In the genomic region with DNA sequence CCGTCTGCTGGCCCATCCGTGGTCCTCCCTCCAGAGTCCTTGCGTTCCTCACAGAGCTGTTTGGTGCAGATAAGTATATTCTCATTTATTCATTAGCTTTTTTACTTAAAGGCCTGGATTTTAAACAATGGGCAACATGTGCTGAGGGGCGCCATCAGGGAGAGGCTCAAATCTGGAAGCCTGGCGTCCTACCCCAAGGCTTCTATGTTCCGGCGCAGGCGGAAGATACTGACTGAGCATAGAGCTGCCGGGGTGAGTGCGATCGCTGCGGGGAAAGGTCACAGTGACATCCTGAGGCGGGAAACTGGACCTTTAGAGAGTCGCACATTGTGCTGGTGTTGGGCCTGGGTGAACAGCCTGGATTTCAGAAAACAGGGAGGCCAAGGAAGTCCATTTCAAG, we compare ENCODE assay signal across 29 cellular contexts.
"Had no signal": no experiment of that assay in that cellular context is flagged by ENCODE, and none has a peak within 500 bp of the region (broad histone marks: within the 10 kb centered on the region; RNA-seq: fewer than 3 reads in every experiment).

No MANE protein-coding gene starts in this region.

- H3K27me3 ChIP-seq: ascending aorta had no signal

- H3K9me3 Mint-ChIP-seq: activated CD4-positive, alpha-beta memory T cell treated with anti-CD3 and anti-CD28 coated beads, Interleukin-2, amount 10 ng/mL, durations not matched to agents 7 days and 5 days; activated CD4-positive, alpha-beta T cell treated with anti-CD3 and anti-CD28 coated beads, Interleukin-2, amount 10 ng/mL, durations not matched to agents 24 days and 14 days; activated naive CD4-positive, alpha-beta T cell treated with anti-CD3 and anti-CD28 coated beads, Interleukin-2, amount 10 ng/mL, durations not matched to agents 7 days and 5 days; activated naive CD4-positive, alpha-beta T cell treated with anti-CD3 and anti-CD28 coated beads, Interleukin-2, amount 50 U/mL, for 72 hours; activated naive CD8-positive, alpha-beta T cell treated with anti-CD3 and anti-CD28 coated beads, Interleukin-2, amount 10 ng/mL, durations not matched to agents 7 days and 5 days; activated T-cell treated with anti-CD3 and anti-CD28 coated beads, Interleukin-2, amount 50 U/mL, for 24 hours; activated T-cell treated with anti-CD3 and anti-CD28 coated beads, Interleukin-2, amount 50 U/mL, for 72 hours; central memory CD8-positive, alpha-beta T cell; dendritic cell treated with granulocyte-macrophage colony-stimulating factor and Interleukin-4, amounts not matched to agents 40 ng/mL and 50 ng/mL, for 4 days had no signal

- H3K27ac ChIP-seq: ascending aorta, breast epithelium, cardiac muscle cell, coronary artery, epithelial cell of prostate, esophagus squamous epithelium, gastroesophageal sphincter had no signal

- H3K27me3 Mint-ChIP-seq: dendritic cell treated with granulocyte-macrophage colony-stimulating factor and Interleukin-4, amounts not matched to agents 40 ng/mL and 50 ng/mL, for 4 days had no signal

- DNase-seq: activated CD4-positive, alpha-beta memory T cell treated with anti-CD3 and anti-CD28 coated beads, Interleukin-2, amount 10 ng/mL, durations not matched to agents 7 days and 5 days; activated CD4-positive, alpha-beta T cell treated with anti-CD3 and anti-CD28 coated beads for 36 hours; activated CD4-positive, alpha-beta T cell treated with anti-CD3 and anti-CD28 coated beads, Interleukin-2, amount 10 ng/mL, durations not matched to agents 24 days and 14 days; activated CD4-positive, alpha-beta T cell treated with anti-CD3 and anti-CD28 coated beads, Interleukin-2, amount 50 U/mL, for 4 hours; activated CD4-positive, CD25-positive, alpha-beta regulatory T cell; activated CD4-positive, CD25-positive, alpha-beta regulatory T cell treated with anti-CD3 and anti-CD28 coated beads, Interleukin-2, amount 50 U/mL, for 72 hours; activated CD8-positive, alpha-beta memory T cell treated with anti-CD3 and anti-CD28 coated beads, Interleukin-2, amount 50 U/mL, for 48 hours; activated gamma-delta T cell; activated naive CD4-positive, alpha-beta T cell; activated naive CD4-positive, alpha-beta T cell treated with anti-CD3 and anti-CD28 coated beads, Interleukin-2, amount 10 ng/mL, durations not matched to agents 7 days and 5 days; activated naive CD8-positive, alpha-beta T cell treated with anti-CD3 and anti-CD28 coated beads, Interleukin-2, amount 10 ng/mL, durations not matched to agents 7 days and 5 days; activated T-cell treated with anti-CD3 and anti-CD28 coated beads for 4 hours; activated T-cell treated with anti-CD3 and anti-CD28 coated beads, Interleukin-2, amount 50 U/mL, for 24 hours; activated T-cell treated with anti-CD3 and anti-CD28 coated beads, Interleukin-2, amount 50 U/mL, for 72 hours; dorsolateral prefrontal cortex; effector memory CD4-positive, alpha-beta T cell; esophagus squamous epithelium; foreskin melanocyte; T-helper 2 cell had no signal

- H3K4me1 Mint-ChIP-seq: activated CD4-positive, alpha-beta memory T cell treated with anti-CD3 and anti-CD28 coated beads, Interleukin-2, amount 10 ng/mL, durations not matched to agents 7 days and 5 days; activated CD4-positive, alpha-beta T cell treated with anti-CD3 and anti-CD28 coated beads for 36 hours; activated CD4-positive, alpha-beta T cell treated with anti-CD3 and anti-CD28 coated beads, Interleukin-2, amount 10 ng/mL, durations not matched to agents 24 days and 14 days; activated naive CD4-positive, alpha-beta T cell treated with anti-CD3 and anti-CD28 coated beads, Interleukin-2, amount 10 ng/mL, durations not matched to agents 7 days and 5 days; activated naive CD8-positive, alpha-beta T cell treated with anti-CD3 and anti-CD28 coated beads, Interleukin-2, amount 10 ng/mL, durations not matched to agents 7 days and 5 days; central memory CD8-positive, alpha-beta T cell had no signal

- ATAC-seq: activated CD4-positive, alpha-beta T cell treated with anti-CD3 and anti-CD28 coated beads for 36 hours; activated naive CD4-positive, alpha-beta T cell treated with anti-CD3 and anti-CD28 coated beads, Interleukin-2, amount 50 U/mL, for 72 hours; activated T-cell treated with anti-CD3 and anti-CD28 coated beads, Interleukin-2, amount 50 U/mL, for 72 hours; gastroesophageal sphincter had no signal

- H3K36me3 ChIP-seq: ascending aorta, breast epithelium, cardiac muscle cell, esophagus squamous epithelium, gastroesophageal sphincter had no signal

- H3K36me3 Mint-ChIP-seq: activated naive CD4-positive, alpha-beta T cell treated with anti-CD3 and anti-CD28 coated beads, Interleukin-2, amount 10 ng/mL, durations not matched to agents 7 days and 5 days; activated naive CD4-positive, alpha-beta T cell treated with anti-CD3 and anti-CD28 coated beads, Interleukin-2, amount 50 U/mL, for 72 hours; activated naive CD8-positive, alpha-beta T cell treated with anti-CD3 and anti-CD28 coated beads, Interleukin-2, amount 10 ng/mL, durations not matched to agents 7 days and 5 days had no signal

- H3K4me3 Mint-ChIP-seq: activated CD4-positive, alpha-beta memory T cell treated with anti-CD3 and anti-CD28 coated beads, Interleukin-2, amount 10 ng/mL, durations not matched to agents 7 days and 5 days; activated CD4-positive, alpha-beta T cell treated with anti-CD3 and anti-CD28 coated beads for 36 hours; activated CD4-positive, alpha-beta T cell treated with anti-CD3 and anti-CD28 coated beads, Interleukin-2, amount 10 ng/mL, durations not matched to agents 24 days and 14 days; activated naive CD4-positive, alpha-beta T cell treated with anti-CD3 and anti-CD28 coated beads, Interleukin-2, amount 10 ng/mL, durations not matched to agents 7 days and 5 days; activated naive CD8-positive, alpha-beta T cell treated with anti-CD3 and anti-CD28 coated beads, Interleukin-2, amount 10 ng/mL, durations not matched to agents 7 days and 5 days; activated T-cell treated with anti-CD3 and anti-CD28 coated beads, Interleukin-2, amount 50 U/mL, for 24 hours; activated T-cell treated with anti-CD3 and anti-CD28 coated beads, Interleukin-2, amount 50 U/mL, for 72 hours; brain; central memory CD8-positive, alpha-beta T cell; dendritic cell treated with granulocyte-macrophage colony-stimulating factor and Interleukin-4, amounts not matched to agents 40 ng/mL and 50 ng/mL, for 4 days had no signal

- H3K9me3 ChIP-seq: ascending aorta, breast epithelium, esophagus squamous epithelium, gastroesophageal sphincter had no signal

- H3K4me3 ChIP-seq: ascending aorta, breast epithelium, cardiac muscle cell, coronary artery, dorsolateral prefrontal cortex, esophagus squamous epithelium, gastroesophageal sphincter had no signal

- H3K27ac Mint-ChIP-seq: activated CD4-positive, alpha-beta memory T cell treated with anti-CD3 and anti-CD28 coated beads, Interleukin-2, amount 10 ng/mL, durations not matched to agents 7 days and 5 days; activated CD4-positive, alpha-beta T cell treated with anti-CD3 and anti-CD28 coated beads for 36 hours; activated CD4-positive, alpha-beta T cell treated with anti-CD3 and anti-CD28 coated beads, Interleukin-2, amount 10 ng/mL, durations not matched to agents 24 days and 14 days; activated naive CD4-positive, alpha-beta T cell treated with anti-CD3 and anti-CD28 coated beads, Interleukin-2, amount 10 ng/mL, durations not matched to agents 7 days and 5 days; activated naive CD4-positive, alpha-beta T cell treated with anti-CD3 and anti-CD28 coated beads, Interleukin-2, amount 50 U/mL, for 72 hours; activated naive CD8-positive, alpha-beta T cell treated with anti-CD3 and anti-CD28 coated beads, Interleukin-2, amount 10 ng/mL, durations not matched to agents 7 days and 5 days; activated T-cell treated with anti-CD3 and anti-CD28 coated beads, Interleukin-2, amount 50 U/mL, for 24 hours; activated T-cell treated with anti-CD3 and anti-CD28 coated beads, Interleukin-2, amount 50 U/mL, for 72 hours; dendritic cell treated with granulocyte-macrophage colony-stimulating factor and Interleukin-4, amounts not matched to agents 40 ng/mL and 50 ng/mL, for 4 days had no signal

- H3K4me1 ChIP-seq: breast epithelium, gastroesophageal sphincter had no signal
